ENCODE assay signal across 8 cellular contexts in genomic region chr4:113394730-113395530, GRCh38.
DNase-seq lines count a peak whose midpoint lies in the region; ATAC-seq and TF ChIP-seq lines count a peak whose summit lies in the region.

No MANE protein-coding gene starts in this region.

- H3K9me3 Mint-ChIP-seq in CD4-positive, alpha-beta T cell, result no peaks in the 10 kb centered on the region
- peaks cover 7% of the 10 kb centered on the region for H3K9me3 Mint-ChIP-seq in WTC11

- intact Hi-C loops in CD4-positive, alpha-beta T cell (cut with DNase I, micrococcal nuclease), result loop anchor here (1.0 to 10.0 kb wide), 13 partner anchors 150 to 1412 kb away; no protein-coding TSS in a partner anchor
- intact Hi-C loops in colonic mucosa (cut with DNase I), result loop anchor here (5.0 to 10.0 kb wide), 4 partner anchors 367 to 680 kb away; partner anchors contain the start of gene CAMK2D
- intact Hi-C loops in right lobe of liver (cut with DNase I), result no loop called here

- ATAC-seq in CD4-positive, alpha-beta T cell (ENCODE audit: poor library complexity), result peak; percentile 83
- ATAC-seq in GM19043 (IDR thresholded peaks at IDR 0.05; ENCODE audit: low read depth, unreplicated experiment) (peak; percentile 94), HG03280 (IDR thresholded peaks at IDR 0.05; ENCODE audit: unreplicated experiment) (peak; percentile 97), WTC11 (peak; percentile 89), right lobe of liver (peak; percentile 98 to 99 (median 98))

- DNase-seq in CD4-positive, alpha-beta T cell, result peak in 9 of 10 experiments; percentile 1 to 40 (median 16)
- DNase-seq in NCI-H2227 (lab: John Stamatoyannopoulos, UW; ENCODE audit: unreplicated experiment), result peak; percentile 88
- no peak for DNase-seq in WTC11 (ENCODE audit: low spot score)
- peak; percentile 77 for DNase-seq in colonic mucosa
- peak in 1 of 3 donors; percentile 63 for DNase-seq in right lobe of liver
- peak; percentile 0 to 9 for DNase-seq in stimulated activated CD8-positive, alpha-beta memory T cell treated with anti-CD3 and anti-CD28 coated beads, Interleukin-2, amount 100 ng/mL, for 48 hours (ENCODE audit: low read depth in 2 of 2)

- WGBS in right lobe of liver (ENCODE audit: insufficient coverage, low coverage, low lambda C conversion rate, missing lambda C conversion rate), result 33% methylated on average over 11 of the region's 11 CpGs

- no peak overlapping the region for H3K27ac Mint-ChIP-seq in CD4-positive, alpha-beta T cell
- no peak overlapping the region for H3K27ac Mint-ChIP-seq in WTC11

- no peak for TF ChIP-seq POLR2A in right lobe of liver (IDR thresholded peaks at IDR 0.05)

- TF ChIP-seq CTCF in CD4-positive, alpha-beta T cell (IDR thresholded peaks at IDR 0.05), result peak; percentile 86
- TF ChIP-seq CTCF in WTC11 (IDR thresholded peaks at IDR 0.05) (peak; percentile 92), colonic mucosa (IDR thresholded peaks at IDR 0.05) (peak; percentile 82), right lobe of liver (IDR thresholded peaks at IDR 0.05) (peak; percentile 85 to 97 (median 90))

- no peaks in the 10 kb centered on the region for H3K36me3 Mint-ChIP-seq in CD4-positive, alpha-beta T cell (ENCODE audit: low read depth)
- H3K36me3 Mint-ChIP-seq in WTC11, result peaks cover 2% of the 10 kb centered on the region

- H3K4me1 ChIP-seq in colonic mucosa (no peaks in the 10 kb centered on the region), right lobe of liver (peaks cover 0 to 22% (median 4%) of the 10 kb centered on the region in 4 donors)

- H3K9me3 ChIP-seq in CD4-positive, alpha-beta T cell (ENCODE audit: control insufficient read depth, low read length), result no peaks in the 10 kb centered on the region
- H3K9me3 ChIP-seq in colonic mucosa, result no peaks in the 10 kb centered on the region
- no peaks in the 10 kb centered on the region for H3K9me3 ChIP-seq in right lobe of liver

- H3K9ac ChIP-seq in colonic mucosa (ENCODE audit: low read depth in 2 of 2, low read length in 2 of 2), result no peak overlapping the region

- H3K4me3 Mint-ChIP-seq in CD4-positive, alpha-beta T cell, result no peak overlapping the region
- H3K4me3 Mint-ChIP-seq in WTC11, result no peak overlapping the region

- H3K4me3 ChIP-seq in colonic mucosa, result no peak overlapping the region
- H3K4me3 ChIP-seq in right lobe of liver, result peak overlapping the region in 1 of 3 donors; percentile 14

- CTCF ChIA-PET in CD4-positive, alpha-beta T cell (lab: Charles Lee), result interaction anchor here (0.7 to 1.3 kb wide), 11 partner anchors 13 to 1413 kb away, joined by 3 to 7 read pairs (median 4); no protein-coding TSS in a partner anchor
- CTCF ChIA-PET in WTC11 (lab: Charles Lee), result interaction anchor here (0.6 to 2.4 kb wide), 23 partner anchors 13 to 989 kb away, joined by 3 to 14 read pairs (median 3); no protein-coding TSS in a partner anchor

- no peaks in the 10 kb centered on the region for H3K27me3 Mint-ChIP-seq in CD4-positive, alpha-beta T cell
- H3K27me3 Mint-ChIP-seq in WTC11 (ENCODE audit: low read depth), result no peaks in the 10 kb centered on the region

- H3K27ac ChIP-seq in CD4-positive, alpha-beta T cell (ENCODE audit: low read depth, low read length), result no peak overlapping the region
- H3K27ac ChIP-seq in colonic mucosa, result no peak overlapping the region
- H3K27ac ChIP-seq in right lobe of liver, result peak overlapping the region; percentile 47 to 78 (median 77)

- POLR2A ChIA-PET in CD4-positive, alpha-beta T cell (lab: Charles Lee), result no interaction called here
- POLR2A ChIA-PET in WTC11 (lab: Charles Lee), result no interaction called here

- no peaks in the 10 kb centered on the region for H3K4me1 Mint-ChIP-seq in CD4-positive, alpha-beta T cell (ENCODE audit: low read depth)
- H3K4me1 Mint-ChIP-seq in WTC11, result peaks cover 14% of the 10 kb centered on the region

- no peaks in the 10 kb centered on the region for H3K27me3 ChIP-seq in CD4-positive, alpha-beta T cell (ENCODE audit: control insufficient read depth, insufficient read depth, low read length)
- H3K27me3 ChIP-seq in colonic mucosa (no peaks in the 10 kb centered on the region), right lobe of liver (no peaks in the 10 kb centered on the region)

- H3K36me3 ChIP-seq in colonic mucosa (no peaks in the 10 kb centered on the region), right lobe of liver (no peaks in the 10 kb centered on the region)

TF ChIP-seq in WTC11, 78 proteins besides CTCF, POLR2A, EP300 and RAD21:
- TF ChIP-seq ZNF396 (CRISPR knock-in tag; IDR thresholded peaks at IDR 0.05; ENCODE audit: borderline replicate concordance) (no peak), NFYB (CRISPR knock-in tag; conservative IDR thresholded peaks at IDR 0.05; ENCODE audit: low read depth) (no peak), ZNF512 (CRISPR knock-in tag; IDR thresholded peaks at IDR 0.05; ENCODE audit: borderline replicate concordance) (no peak), TEAD1 (CRISPR knock-in tag; IDR thresholded peaks at IDR 0.05) (no peak), E2F1 (CRISPR knock-in tag; IDR thresholded peaks at IDR 0.05) (no peak), ERG (CRISPR knock-in tag; IDR thresholded peaks at IDR 0.05) (no peak), AFF4 (CRISPR knock-in tag; IDR thresholded peaks at IDR 0.05; ENCODE audit: borderline replicate concordance) (no peak), SMAD4 (CRISPR knock-in tag; IDR thresholded peaks at IDR 0.05) (no peak), MYBL2 (CRISPR knock-in tag; IDR thresholded peaks at IDR 0.05) (no peak)

Comparison
In these comparisons a context has a peak if more than half of its experiments do, and no peak if none do; other contexts are left out.
1. H3K27ac ChIP-seq: peak in right lobe of liver (3 of 3); none in CD4-positive, alpha-beta T cell (single experiment) and colonic mucosa (single experiment).
2. intact Hi-C loops: an anchor here in CD4-positive, alpha-beta T cell (1.0 to 10.0 kb wide) and colonic mucosa (5.0 to 10.0 kb wide); none called in right lobe of liver.
3. Peak in every context shown above with its lines, with median percentiles within 50 percentile points of each other: ATAC-seq and CTCF ChIP-seq.